In genomic region chr18:49285627-49286026, GRCh38 we compare ENCODE assay signal across 16 cellular contexts.
"Had no signal": no experiment of that assay in that cellular context is flagged by ENCODE, and none has a peak within 500 bp of the region (broad histone marks: within the 10 kb centered on the region; RNA-seq: fewer than 3 reads in every experiment).

No MANE protein-coding gene starts in this region.

- ATAC-seq: natural killer cell treated with Interleukin-12 subunit alpha and Interleukin-12 subunit beta and Interleukin-15 and Interleukin-18, amount 100 ng/mL, for 72 hours; stimulated activated memory B cell treated with anti-CD40 and anti-IgM and Interleukin-4, amounts not matched to agents 10 μg/mL and 1 μg/mL and 100 μg/mL, for 72 hours had no signal

- H3K27me3 ChIP-seq: neutrophil, spleen, testis, upper lobe of left lung had no signal

- FAIRE-seq: frontal cortex had no signal

- H3K4me3 ChIP-seq: spleen, testis, upper lobe of left lung had no signal

- DNase-seq: activated B cell treated with CpG ODN at 0.5 μM for 24 hours; activated CD4-positive, alpha-beta memory T cell treated with anti-CD3 and anti-CD28 coated beads for 36 hours; activated CD4-positive, alpha-beta T cell treated with anti-CD3 and anti-CD28 coated beads for 4 hours; activated T-cell treated with anti-CD3 and anti-CD28 coated beads for 4 hours; effector CD4-positive, alpha-beta T cell; immature natural killer cell; kidney glomerular epithelial cell; spleen; stimulated activated CD4-positive, alpha-beta T cell treated with anti-CD3 and anti-CD28 coated beads, Interleukin-4, amount 100 ng/mL, for 4 hours; T-helper 9 cell; testis; upper lobe of left lung had no signal
